In the genomic region with DNA sequence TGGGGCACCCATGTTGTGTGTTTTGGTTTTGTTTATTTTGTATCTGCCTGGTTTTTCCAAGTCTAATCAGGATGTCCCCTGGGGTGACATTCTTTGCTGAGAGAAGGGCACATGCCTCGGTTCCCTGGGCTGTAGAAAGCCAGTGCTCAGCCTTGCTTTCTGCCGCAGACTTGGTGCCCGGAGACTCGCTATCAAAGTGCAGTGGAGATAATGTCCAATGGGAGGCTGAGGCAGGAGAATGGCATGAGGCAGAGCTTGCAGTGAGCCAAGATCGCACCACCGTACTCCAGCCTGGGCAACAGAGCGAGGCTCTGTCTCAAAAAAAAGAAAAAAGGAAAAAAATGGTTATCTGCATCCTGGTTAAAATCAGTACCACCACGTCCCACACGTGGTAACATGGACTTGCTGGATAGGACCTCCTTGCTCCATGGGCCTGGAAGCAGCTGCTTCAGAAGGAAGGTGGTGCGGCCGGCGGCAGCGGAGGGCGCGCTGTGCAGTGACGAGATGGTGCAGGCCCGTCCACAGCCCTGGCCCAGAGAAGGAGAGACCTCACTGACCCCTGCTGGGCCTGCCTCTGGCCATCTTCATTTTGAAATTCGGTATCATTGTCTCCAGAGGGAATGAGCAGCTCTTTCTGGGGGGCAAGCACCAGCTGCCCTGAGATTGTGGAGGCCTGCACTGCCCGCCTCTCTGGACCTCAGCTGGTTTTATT, we compare ENCODE assay signal across 16 cellular contexts. TPM values are rescaled to one million over a fixed set of nuclear protein-coding genes. Genes with fewer than 3 reads are reported as not detected.
DNase-seq lines count a peak whose midpoint lies in the region; ATAC-seq and TF ChIP-seq lines count a peak whose summit lies in the region.
"Had no signal": no experiment of that assay in that cellular context is flagged by ENCODE, and none has a peak within 500 bp of the region (broad histone marks: within the 10 kb centered on the region; RNA-seq: fewer than 3 reads in every experiment).

No MANE protein-coding gene starts in this region.

- no peak overlapping the region for H3K4me2 ChIP-seq in GM23338

- no peaks in the 10 kb centered on the region for H3K27me3 ChIP-seq in GM23338 (ENCODE audit: insufficient read depth)
- no peaks in the 10 kb centered on the region for H3K27me3 ChIP-seq in colonic mucosa
- H3K27me3 ChIP-seq: adrenal gland, pancreas had no signal

- no peaks in the 10 kb centered on the region for H3K27me3 Mint-ChIP-seq in activated CD4-positive, alpha-beta T cell treated with anti-CD3 and anti-CD28 coated beads for 36 hours
- peaks cover 6% of the 10 kb centered on the region for H3K27me3 Mint-ChIP-seq in GM23338 (ENCODE audit: insufficient read depth, low read depth, poor library complexity)
- no peaks in the 10 kb centered on the region for H3K27me3 Mint-ChIP-seq in natural killer cell treated with Interleukin-12 subunit alpha and Interleukin-12 subunit beta and Interleukin-15 and Interleukin-18, amount 100 ng/mL, for 72 hours

- peak overlapping the region; percentile 24 for H3K27ac Mint-ChIP-seq in activated CD4-positive, alpha-beta T cell treated with anti-CD3 and anti-CD28 coated beads for 36 hours
- no peak overlapping the region for H3K27ac Mint-ChIP-seq in GM23338
- peak overlapping the region; percentile 56 to 76 for H3K27ac Mint-ChIP-seq in natural killer cell treated with Interleukin-12 subunit alpha and Interleukin-12 subunit beta and Interleukin-15 and Interleukin-18, amount 100 ng/mL, for 72 hours

- H3K4me1 ChIP-seq in GM23338 (ENCODE audit: insufficient read depth) (no peaks in the 10 kb centered on the region), colonic mucosa (peaks cover 32% of the 10 kb centered on the region)

- CTCF ChIA-PET in activated CD4-positive, alpha-beta T cell treated with anti-CD3 and anti-CD28 coated beads for 36 hours (lab: Charles Lee): interaction anchor here (0.9 to 2.1 kb wide), 3 partner anchors 10 to 63 kb away, joined by 3 to 7 read pairs (median 4); partner anchors contain the start of gene ZC3H18

- no peak for DNase-seq in activated CD4-positive, alpha-beta T cell treated with anti-CD3 and anti-CD28 coated beads for 36 hours
- no peak for DNase-seq in activated CD4-positive, alpha-beta T cell treated with anti-CD3 and anti-CD28 coated beads for 1 hour
- DNase-seq in GM23338 (ENCODE audit: low spot score) (no peak), colonic mucosa (no peak), SW 1271 (lab: John Stamatoyannopoulos, UW) (no peak), islet precursor cell (no peak)
- DNase-seq in natural killer cell treated with Interleukin-12 subunit alpha and Interleukin-12 subunit beta and Interleukin-15 and Interleukin-18, amount 100 ng/mL, for 72 hours (ENCODE audit: low spot score): no peak
- DNase-seq: adrenal gland, erythroblast, Karpas-422, NCI-H1417 treated with DMSO at 0.1 percent for 48 hours, NCI-H2227 treated with DMSO at 0.1 percent for 48 hours, substantia nigra had no signal

- H3K36me3 ChIP-seq in GM23338 (ENCODE audit: insufficient read depth): no peaks in the 10 kb centered on the region; the same call in 1 of the 2 replicates
- peaks cover 19% of the 10 kb centered on the region for H3K36me3 ChIP-seq in colonic mucosa

- no peak for ATAC-seq in activated CD4-positive, alpha-beta T cell treated with anti-CD3 and anti-CD28 coated beads for 36 hours
- ATAC-seq in GM23338 (no peak), HG03442 (IDR thresholded peaks at IDR 0.05; ENCODE audit: unreplicated experiment) (no peak)
- ATAC-seq in natural killer cell treated with Interleukin-12 subunit alpha and Interleukin-12 subunit beta and Interleukin-15 and Interleukin-18, amount 100 ng/mL, for 72 hours: no peak

- peaks cover 16% of the 10 kb centered on the region for H3K4me1 Mint-ChIP-seq in activated CD4-positive, alpha-beta T cell treated with anti-CD3 and anti-CD28 coated beads for 36 hours
- peaks cover 36% of the 10 kb centered on the region for H3K4me1 Mint-ChIP-seq in GM23338
- peaks cover 21 to 34% of the 10 kb centered on the region in 2 donors for H3K4me1 Mint-ChIP-seq in natural killer cell treated with Interleukin-12 subunit alpha and Interleukin-12 subunit beta and Interleukin-15 and Interleukin-18, amount 100 ng/mL, for 72 hours (ENCODE audit: low read depth in 2 of 2)

- no peak overlapping the region for H3K9ac ChIP-seq in colonic mucosa (ENCODE audit: low read depth in 2 of 2, low read length in 2 of 2)

- POLR2A ChIA-PET in activated CD4-positive, alpha-beta T cell treated with anti-CD3 and anti-CD28 coated beads for 36 hours (lab: Charles Lee): interaction anchor here (0.6 kb wide), 1 partner anchor 171 kb away, joined by 3 read pairs; no protein-coding TSS in a partner anchor

- H3K9me2 ChIP-seq in GM23338 (ENCODE audit: insufficient read depth): no peaks in the 10 kb centered on the region

- H4K20me1 ChIP-seq in GM23338 (replicated peaks; ENCODE audit: insufficient read depth): peaks cover 15% of the 10 kb centered on the region

- intact Hi-C loops in activated CD4-positive, alpha-beta T cell treated with anti-CD3 and anti-CD28 coated beads for 36 hours (cut with DNase I, micrococcal nuclease): no loop called here
- intact Hi-C loops in colonic mucosa (cut with DNase I): no loop called here

- 0 out of 2 replicates have a peak, but pooled peaks cover 8% of the 10 kb centered on the region for H3F3A ChIP-seq in GM23338 (replicated peaks; ENCODE audit: low read depth)

- H3K27ac ChIP-seq in GM23338 (ENCODE audit: low read depth) (0 out of 2 replicates have a peak overlapping the region, but pooled peaks have one; percentile 45), colonic mucosa (peak overlapping the region; percentile 83)
- H3K27ac ChIP-seq: adrenal gland, pancreas had no signal

- no peak for TF ChIP-seq CTCF in GM23338 (conservative IDR thresholded peaks at IDR 0.05; ENCODE audit: low read depth in 2 of 2)
- no peak for TF ChIP-seq CTCF in colonic mucosa (IDR thresholded peaks at IDR 0.05)

- H3K4me3 Mint-ChIP-seq in activated CD4-positive, alpha-beta T cell treated with anti-CD3 and anti-CD28 coated beads for 36 hours: no peak overlapping the region
- H3K4me3 Mint-ChIP-seq in GM23338: no peak overlapping the region
- peak overlapping the region; percentile 44 for H3K4me3 Mint-ChIP-seq in natural killer cell treated with Interleukin-12 subunit alpha and Interleukin-12 subunit beta and Interleukin-15 and Interleukin-18, amount 100 ng/mL, for 72 hours

- no peak overlapping the region for H2AFZ ChIP-seq in GM23338

- no peaks in the 10 kb centered on the region for H3K9me3 Mint-ChIP-seq in activated CD4-positive, alpha-beta T cell treated with anti-CD3 and anti-CD28 coated beads for 36 hours (ENCODE audit: low read depth)
- H3K9me3 Mint-ChIP-seq in GM23338: no peaks in the 10 kb centered on the region
- no peaks in the 10 kb centered on the region for H3K9me3 Mint-ChIP-seq in natural killer cell treated with Interleukin-12 subunit alpha and Interleukin-12 subunit beta and Interleukin-15 and Interleukin-18, amount 100 ng/mL, for 72 hours

- no peak overlapping the region for H3K4me3 ChIP-seq in GM23338
- H3K4me3 ChIP-seq in colonic mucosa: no peak overlapping the region
- H3K4me3 ChIP-seq: adrenal gland, pancreas had no signal

- peaks cover 33% of the 10 kb centered on the region for H3K79me2 ChIP-seq in GM23338 (replicated peaks; ENCODE audit: insufficient read depth)

- peaks cover 29% of the 10 kb centered on the region for H3K36me3 Mint-ChIP-seq in activated CD4-positive, alpha-beta T cell treated with anti-CD3 and anti-CD28 coated beads for 36 hours (ENCODE audit: low read depth)
- peaks cover 37% of the 10 kb centered on the region for H3K36me3 Mint-ChIP-seq in GM23338 (ENCODE audit: low read depth)
- no peaks in the 10 kb centered on the region for H3K36me3 Mint-ChIP-seq in natural killer cell treated with Interleukin-12 subunit alpha and Interleukin-12 subunit beta and Interleukin-15 and Interleukin-18, amount 100 ng/mL, for 72 hours

- H3K9me3 ChIP-seq in colonic mucosa: no peaks in the 10 kb centered on the region
- H3K9me3 ChIP-seq: adrenal gland, pancreas had no signal

TF ChIP-seq in GM23338, 12 proteins besides CTCF, POLR2A, EP300 and RAD21:
- TF ChIP-seq EZH2 (IDR thresholded peaks at IDR 0.05; ENCODE audit: low read depth, unreplicated experiment) (no peak), EZH2phosphoT487 (IDR thresholded peaks at IDR 0.05; ENCODE audit: unreplicated experiment) (no peak), POLR2AphosphoS5 (IDR thresholded peaks at IDR 0.05; ENCODE audit: low read depth) (no peak), NANOG (IDR thresholded peaks at IDR 0.05; ENCODE audit: borderline replicate concordance) (no peak)

RNA-seq across cellular contexts. Expression of gene IL17C, which starts 19.3 kb away (rescaled TPM):
- under 1 TPM in 1 of 2 experiments, not detected in 1; 0.18 TPM for total RNA-seq in activated CD4-positive, alpha-beta T cell treated with anti-CD3 and anti-CD28 coated beads for 36 hours
- 2.7 and 5.1 TPM in 2 replicates for total RNA-seq in GM23338 (2014; rRNA removed; shearing (Covaris generic))
- 2.3 and 3.9 TPM in 2 replicates for polyA plus RNA-seq in GM23338 (2016; fragmentation: Nextera tagmentation; extraction: Ambion mirVana)
- total RNA-seq in colonic mucosa: not detected
- 1 to 10 TPM in 1 of 2 donors, under 1 TPM in 1; 0.64 to 1.0 TPM for total RNA-seq in natural killer cell treated with Interleukin-12 subunit alpha and Interleukin-12 subunit beta and Interleukin-15 and Interleukin-18, amount 100 ng/mL, for 72 hours
- total RNA-seq: adrenal gland, glomerular endothelial cell, pancreas had no signal
- polyA plus RNA-seq: adrenal gland had no signal

RNA-seq across cellular contexts. Expression of gene CYBA, which starts 31.7 kb away (rescaled TPM):
- total RNA-seq in activated CD4-positive, alpha-beta T cell treated with anti-CD3 and anti-CD28 coated beads for 36 hours: 100 to 1,000 TPM; 155 to 200 TPM
- total RNA-seq in GM23338 (2014; rRNA removed; shearing (Covaris generic)): 228 and 275 TPM in 2 replicates
- 281 and 285 TPM in 2 replicates for polyA plus RNA-seq in GM23338 (2016; fragmentation: Nextera tagmentation; extraction: Ambion mirVana)
- total RNA-seq in colonic mucosa: 100 to 1,000 TPM; 368 to 389 TPM
- total RNA-seq in natural killer cell treated with Interleukin-12 subunit alpha and Interleukin-12 subunit beta and Interleukin-15 and Interleukin-18, amount 100 ng/mL, for 72 hours: 100 to 1,000 TPM; 268 to 386 TPM

RNA-seq across cellular contexts. Expression of gene MVD, which starts 43.8 kb away (rescaled TPM):
- total RNA-seq in activated CD4-positive, alpha-beta T cell treated with anti-CD3 and anti-CD28 coated beads for 36 hours: 10 to 100 TPM; 62.8 to 81.1 TPM
- 144 and 149 TPM in 2 replicates for total RNA-seq in GM23338 (2014; rRNA removed; shearing (Covaris generic))
- 94.2 and 95.3 TPM in 2 replicates for polyA plus RNA-seq in GM23338 (2016; fragmentation: Nextera tagmentation; extraction: Ambion mirVana)
- total RNA-seq in colonic mucosa: 100 to 1,000 TPM in 1 of 2 donors, 10 to 100 TPM in 1; 86.2 to 132 TPM
- total RNA-seq in natural killer cell treated with Interleukin-12 subunit alpha and Interleukin-12 subunit beta and Interleukin-15 and Interleukin-18, amount 100 ng/mL, for 72 hours: 100 to 1,000 TPM in 1 of 2 donors, 10 to 100 TPM in 1; 77.2 to 124 TPM

RNA-seq across cellular contexts. Expression of gene ZC3H18, which starts 48.9 kb away (rescaled TPM):
- 10 to 100 TPM; 70.0 to 76.4 TPM for total RNA-seq in activated CD4-positive, alpha-beta T cell treated with anti-CD3 and anti-CD28 coated beads for 36 hours
- 25.2 and 30.0 TPM in 2 replicates for total RNA-seq in GM23338 (2014; rRNA removed; shearing (Covaris generic))
- polyA plus RNA-seq in GM23338 (2016; fragmentation: Nextera tagmentation; extraction: Ambion mirVana): 40.1 and 40.7 TPM in 2 replicates
- 10 to 100 TPM; 31.9 to 66.3 TPM for total RNA-seq in colonic mucosa
- 100 to 1,000 TPM in 1 of 2 donors, 10 to 100 TPM in 1; 85.0 to 148 TPM for total RNA-seq in natural killer cell treated with Interleukin-12 subunit alpha and Interleukin-12 subunit beta and Interleukin-15 and Interleukin-18, amount 100 ng/mL, for 72 hours
